Comparison of ENCODE assay signal across 23 cellular contexts in the genomic region with DNA sequence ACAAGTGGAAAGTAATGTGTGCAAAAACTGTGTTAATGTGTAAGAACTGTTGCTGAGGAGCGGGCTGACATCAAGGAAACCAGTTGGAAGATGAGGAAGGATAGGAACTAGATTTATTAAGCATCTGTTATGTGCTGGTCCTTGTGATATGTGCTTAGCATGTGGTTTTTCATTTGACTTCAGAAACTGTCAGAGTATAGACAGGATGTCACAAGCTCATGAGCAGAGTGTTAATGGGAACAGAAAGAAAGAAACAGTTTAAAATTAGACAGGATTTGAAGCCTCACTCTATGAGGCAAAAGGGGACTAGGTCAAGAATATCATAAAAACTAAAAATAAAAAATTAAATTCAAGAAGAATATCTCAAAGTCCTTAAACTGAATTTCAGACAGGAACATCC.
"Had no signal": no experiment of that assay in that cellular context is flagged by ENCODE, and none has a peak within 500 bp of the region (broad histone marks: within the 10 kb centered on the region; RNA-seq: fewer than 3 reads in every experiment).

No MANE protein-coding gene starts in this region.

- DNase-seq: IMR-90; Kasumi-1; MV-4-11; NCI-H1092; NCI-H1105 treated with DMSO at 0.1 percent for 48 hours; NCI-H1417 treated with DMSO at 0.1 percent for 48 hours; NCI-H146; NCI-H1694 treated with DMSO at 0.1 percent for 48 hours; NCI-H1930; NCI-H2081; NCI-H2107; NCI-H2227 treated with DMSO at 0.1 percent for 48 hours; NCI-H524; NCI-H526 treated with DMSO at 0.1 percent for 48 hours; NCI-H748 treated with DMSO at 0.1 percent for 48 hours; NK-92 treated with Interleukin-12 subunit alpha and Interleukin-12 subunit beta, amount 100 ng/mL, for 24 hours; SHP77; SK-N-SH; T-helper 1 cell had no signal

- H3K9ac ChIP-seq: KMS-11, SK-N-SH had no signal

- H3K4me2 ChIP-seq: KMS-11, SK-N-SH had no signal

- H3K9me2 ChIP-seq: SK-N-SH had no signal

- H3K4me3 ChIP-seq: K562 had no signal

- H3K27ac ChIP-seq: KMS-11, RWPE1 had no signal

- ATAC-seq: HepG2, K562 had no signal

- H3K9me3 ChIP-seq: SK-N-SH had no signal
